31 cellular contexts compared by ENCODE assay signal in genomic region chr12:69087986-69088385, GRCh38.
DNase-seq lines count a peak whose midpoint lies in the region; ATAC-seq and TF ChIP-seq lines count a peak whose summit lies in the region.
"Had no signal": no experiment of that assay in that cellular context is flagged by ENCODE, and none has a peak within 500 bp of the region (broad histone marks: within the 10 kb centered on the region; RNA-seq: fewer than 3 reads in every experiment).

No MANE protein-coding gene starts in this region.

- H3K4me1 Mint-ChIP-seq in neural progenitor cell = peaks cover 28% of the 10 kb centered on the region
- H3K4me1 Mint-ChIP-seq: B cell; CD4-positive, alpha-beta memory T cell; CD4-positive, CD25-positive, alpha-beta regulatory T cell; CD8-positive, alpha-beta memory T cell had no signal

- no peaks in the 10 kb centered on the region for H3K79me1 ChIP-seq in trophoblast cell (ENCODE audit: low read length)

- no peaks in the 10 kb centered on the region for H3K9me3 ChIP-seq in neural progenitor cell (ENCODE audit: low read depth)
- H3K9me3 ChIP-seq in trophoblast cell (ENCODE audit: insufficient read depth, low read depth, low read length) = no peaks in the 10 kb centered on the region
- H3K9me3 ChIP-seq in uterus = no peaks in the 10 kb centered on the region
- H3K9me3 ChIP-seq in heart right ventricle = no peaks in the 10 kb centered on the region
- H3K9me3 ChIP-seq: A549, BE2C, Caco-2 had no signal

- no peak overlapping the region for H2AK5ac ChIP-seq in trophoblast cell (ENCODE audit: low read length)

- peaks cover 31% of the 10 kb centered on the region for H3F3A ChIP-seq in neural progenitor cell (ENCODE audit: low read depth)

- no peaks in the 10 kb centered on the region for H3K36me3 Mint-ChIP-seq in neural progenitor cell
- H3K36me3 Mint-ChIP-seq: CD14-positive monocyte; CD4-positive, alpha-beta memory T cell; CD4-positive, CD25-positive, alpha-beta regulatory T cell; CD8-positive, alpha-beta memory T cell; CD8-positive, alpha-beta T cell had no signal

- no peak for DNase-seq in neural progenitor cell (ENCODE audit: low spot score)
- peak; percentile 79 to 92 for DNase-seq in trophoblast cell
- DNase-seq in uterus = no peak
- DNase-seq in heart right ventricle = no peak
- DNase-seq: 8988T; ACHN; AML-193; BE2C; C1 segment of cervical spinal cord; Caco-2; Calu3; CD4-positive, alpha-beta memory T cell; CD4-positive, alpha-beta T cell; CD4-positive, CD25-positive, alpha-beta regulatory T cell; CD8-positive, alpha-beta memory T cell; CD8-positive, alpha-beta T cell; COR-L47; DMS 273 treated with DMSO at 0.1 percent for 48 hours; DMS153; DMS53; DMS79; DMS79 treated with DMSO at 0.1 percent for 48 hours; DND-41; EL had no signal

- no peak overlapping the region for H3K27ac Mint-ChIP-seq in neural progenitor cell
- H3K27ac Mint-ChIP-seq: B cell; CD14-positive monocyte; CD4-positive, alpha-beta memory T cell; CD4-positive, alpha-beta T cell; CD4-positive, CD25-positive, alpha-beta regulatory T cell; CD8-positive, alpha-beta memory T cell; CD8-positive, alpha-beta T cell had no signal

- H4K20me1 ChIP-seq in neural progenitor cell (ENCODE audit: low read depth) = no peaks in the 10 kb centered on the region
- H4K20me1 ChIP-seq: BLaER1; BLaER1 treated with 17β-estradiol and CSF1 and Interleukin-3, amounts not matched to agents 10 nM and 100 nM had no signal

- no peak overlapping the region for H3K18ac ChIP-seq in trophoblast cell (ENCODE audit: low read length)

- TF ChIP-seq POLR2A in uterus (IDR thresholded peaks at IDR 0.05) = no peak

- H2BK5ac ChIP-seq in trophoblast cell (ENCODE audit: low read depth, low read length, poor library complexity) = no peak overlapping the region

- H3K4me2 ChIP-seq in neural progenitor cell (peak overlapping the region; percentile 19), trophoblast cell (ENCODE audit: low read length) (no peak overlapping the region)
- H3K4me2 ChIP-seq: A549; BLaER1; BLaER1 treated with 17β-estradiol and CSF1 and Interleukin-3, amounts not matched to agents 10 nM and 100 nM had no signal

- H3K23ac ChIP-seq in trophoblast cell (ENCODE audit: low read length) = no peak overlapping the region

- H3K36me3 ChIP-seq in neural progenitor cell = no peaks in the 10 kb centered on the region
- no peaks in the 10 kb centered on the region for H3K36me3 ChIP-seq in trophoblast cell (ENCODE audit: control insufficient read depth in 1 of 2, insufficient read depth in 2 of 2, low read length in 2 of 2)
- H3K36me3 ChIP-seq in uterus = no peaks in the 10 kb centered on the region
- H3K36me3 ChIP-seq in heart right ventricle = no peaks in the 10 kb centered on the region
- H3K36me3 ChIP-seq: BE2C; BLaER1; BLaER1 treated with 17β-estradiol and CSF1 and Interleukin-3, amounts not matched to agents 10 nM and 100 nM had no signal

- ATAC-seq in heart right ventricle = no peak
- ATAC-seq: A549; CD8-positive, alpha-beta T cell had no signal

- H3K79me2 ChIP-seq in neural progenitor cell (ENCODE audit: low read depth) = no peaks in the 10 kb centered on the region
- no peaks in the 10 kb centered on the region for H3K79me2 ChIP-seq in trophoblast cell (ENCODE audit: control insufficient read depth, insufficient read depth, low read length, poor library complexity)

- H3K4me1 ChIP-seq in neural progenitor cell (peaks cover 36% of the 10 kb centered on the region), trophoblast cell (ENCODE audit: control insufficient read depth in 1 of 2, insufficient read depth in 2 of 2, low read length in 2 of 2) (no peaks in the 10 kb centered on the region), uterus (no peaks in the 10 kb centered on the region), heart right ventricle (no peaks in the 10 kb centered on the region)
- H3K4me1 ChIP-seq: A549, BE2C, Caco-2 had no signal

- no peak overlapping the region for H3K14ac ChIP-seq in trophoblast cell (ENCODE audit: low read length)

- H3K27me3 ChIP-seq in neural progenitor cell (no peaks in the 10 kb centered on the region), trophoblast cell (ENCODE audit: insufficient read depth, low read length) (no peaks in the 10 kb centered on the region), uterus (no peaks in the 10 kb centered on the region), heart right ventricle (peaks cover 0 to 8% (median 0%) of the 10 kb centered on the region in 7 donors)
- H3K27me3 ChIP-seq: BLaER1; BLaER1 treated with 17β-estradiol and CSF1 and Interleukin-3, amounts not matched to agents 10 nM and 100 nM had no signal

- no peak overlapping the region for H2BK12ac ChIP-seq in trophoblast cell (ENCODE audit: low read length)

- H4K91ac ChIP-seq in trophoblast cell (ENCODE audit: low read depth, low read length) = no peak overlapping the region

- H3K27ac ChIP-seq in neural progenitor cell = no peak overlapping the region
- no peak overlapping the region for H3K27ac ChIP-seq in trophoblast cell (ENCODE audit: low read depth, low read length)
- no peak overlapping the region for H3K27ac ChIP-seq in uterus
- H3K27ac ChIP-seq in heart right ventricle = no peak overlapping the region
- H3K27ac ChIP-seq: 22Rv1; A549; BLaER1; BLaER1 treated with 17β-estradiol and CSF1 and Interleukin-3, amounts not matched to agents 10 nM and 100 nM; C4-2B had no signal

- H2AFZ ChIP-seq in neural progenitor cell (replicated peaks) = no peak overlapping the region
- no peak overlapping the region for H2AFZ ChIP-seq in trophoblast cell (ENCODE audit: insufficient read depth, low read length, poor library complexity)

- TF ChIP-seq CTCF in neural progenitor cell (IDR thresholded peaks at IDR 0.05) (no peak), uterus (IDR thresholded peaks at IDR 0.05) (no peak), heart right ventricle (IDR thresholded peaks at IDR 0.05) (no peak)

- H3K27me3 Mint-ChIP-seq in neural progenitor cell (ENCODE audit: insufficient read depth, low read depth) = no peaks in the 10 kb centered on the region

- intact Hi-C loops in uterus (cut with DNase I; ENCODE audit: low total_unique reads) (no loop called here), heart right ventricle (cut with DNase I) (no loop called here)

- H3K9ac ChIP-seq in neural progenitor cell (no peak overlapping the region), trophoblast cell (ENCODE audit: low read length) (no peak overlapping the region)
- H3K9ac ChIP-seq: BLaER1; BLaER1 treated with 17β-estradiol and CSF1 and Interleukin-3, amounts not matched to agents 10 nM and 100 nM had no signal

- no CpG with 5 or more reads among the region's 8 CpGs for WGBS in trophoblast cell (ENCODE audit: extremely low coverage, insufficient coverage, insufficient read length)
- 72% methylated on average over 8 of the region's 8 CpGs for WGBS in heart right ventricle, 2 donors

- no peak overlapping the region for H3K4me3 Mint-ChIP-seq in neural progenitor cell
- H3K4me3 Mint-ChIP-seq: B cell; CD14-positive monocyte; CD4-positive, alpha-beta memory T cell; CD4-positive, alpha-beta T cell; CD4-positive, CD25-positive, alpha-beta regulatory T cell; CD8-positive, alpha-beta memory T cell; CD8-positive, alpha-beta T cell had no signal

- H4K12ac ChIP-seq in trophoblast cell (ENCODE audit: low read depth, low read length) = no peak overlapping the region

- H4K8ac ChIP-seq in trophoblast cell (ENCODE audit: low read depth, low read length) = no peak overlapping the region

- H3K4ac ChIP-seq in trophoblast cell (ENCODE audit: low read depth, low read length) = no peak overlapping the region

- H3K4me3 ChIP-seq in neural progenitor cell = no peak overlapping the region
- H3K4me3 ChIP-seq in trophoblast cell (ENCODE audit: low read depth, low read length) = no peak overlapping the region
- no peak overlapping the region for H3K4me3 ChIP-seq in uterus
- H3K4me3 ChIP-seq in heart right ventricle = no peak overlapping the region
- H3K4me3 ChIP-seq: A549; BLaER1; BLaER1 treated with 17β-estradiol and CSF1 and Interleukin-3, amounts not matched to agents 10 nM and 100 nM had no signal

- H2BK120ac ChIP-seq in trophoblast cell (ENCODE audit: insufficient read depth, low read length, poor library complexity) = no peak overlapping the region

- H3K9me3 Mint-ChIP-seq in neural progenitor cell = no peaks in the 10 kb centered on the region
- H3K9me3 Mint-ChIP-seq: CD4-positive, alpha-beta memory T cell; CD4-positive, alpha-beta T cell; CD8-positive, alpha-beta T cell had no signal

Comparison
In these comparisons a context has a peak if more than half of its experiments do, and no peak if none do; other contexts are left out.
1. DNase-seq: peak in trophoblast cell (2 of 2); none in neural progenitor cell (single experiment), uterus (0 of 2) and heart right ventricle (0 of 2).